ENCODE assay signal across 8 cellular contexts in the genomic region with DNA sequence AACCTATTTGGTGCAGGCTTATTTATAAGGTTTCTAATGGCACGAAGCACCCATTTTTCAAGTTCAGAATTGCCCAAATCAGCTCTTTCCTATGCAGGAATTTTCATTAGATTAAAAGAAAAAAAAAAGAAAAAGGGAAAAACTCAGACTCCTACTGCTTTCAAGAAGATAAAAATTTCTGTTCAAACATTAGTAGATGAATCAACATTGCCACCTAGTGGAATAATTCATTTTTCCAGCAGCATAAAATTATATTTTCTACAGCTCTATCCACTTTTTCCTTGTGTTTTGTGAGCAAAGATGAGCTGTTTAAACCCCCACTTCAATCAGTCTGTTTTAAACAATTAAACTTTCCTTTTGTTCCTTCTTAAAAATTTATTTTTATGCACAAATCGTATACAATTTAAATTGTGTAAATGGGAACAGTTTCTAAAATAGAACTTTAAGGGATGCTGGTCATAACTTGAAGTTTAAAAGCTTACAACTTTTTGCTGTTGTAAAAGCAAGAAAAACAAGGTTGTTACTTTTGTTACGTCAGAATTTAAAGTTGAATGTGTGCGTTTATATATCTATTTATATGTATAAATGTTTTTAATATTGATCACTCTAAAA.
DNase-seq lines count a peak whose midpoint lies in the region; ATAC-seq, FAIRE-seq and TF ChIP-seq lines count a peak whose summit lies in the region.
"Had no signal": no experiment of that assay in that cellular context is flagged by ENCODE, and none has a peak within 500 bp of the region (broad histone marks: within the 10 kb centered on the region; RNA-seq: fewer than 3 reads in every experiment).

No MANE protein-coding gene starts in this region.

- 1% methylated on average over 4 of the region's 4 CpGs for WGBS in HepG2 (ENCODE audit: low lambda C conversion rate)
- 32 to 41% methylated on average over 4 of the region's 4 CpGs for WGBS in sigmoid colon, 2 donors

- H3K36me3 ChIP-seq in Loucy (ENCODE audit: insufficient read depth, low read length) (no peaks in the 10 kb centered on the region), HepG2 (replicated peaks in 1 of 2; ENCODE audit: control insufficient read depth in 1 of 2, insufficient read depth in 2 of 2, low read length in 2 of 2) (no peaks in the 10 kb centered on the region), sigmoid colon (no peaks in the 10 kb centered on the region)

- no peak for ATAC-seq in HepG2
- no peak for ATAC-seq in T-helper 17 cell

- H3K27me3 ChIP-seq in Loucy (ENCODE audit: insufficient read depth, low read length, poor library complexity, severe bottlenecking) (no peaks in the 10 kb centered on the region), HepG2 (ENCODE audit: control insufficient read depth in 1 of 2, insufficient read depth in 2 of 2, low read length in 2 of 2) (no peaks in the 10 kb centered on the region), sigmoid colon (no peaks in the 10 kb centered on the region)

- H3K9ac ChIP-seq in Loucy (ENCODE audit: low read depth, low read length, poor library complexity, severe bottlenecking) (no peak overlapping the region), HepG2 (ENCODE audit: insufficient read depth, low read depth, low read length) (no peak overlapping the region)

- no peaks in the 10 kb centered on the region for H3K4me1 Mint-ChIP-seq in T-helper 17 cell

- in situ Hi-C loops in HepG2 (cut with HindIII; ENCODE audit: extremely low pct_ligation_motif_present, low pct_unique_long_range_greater_than_20kb) = no loop called here

- H3K4me2 ChIP-seq in Loucy (ENCODE audit: low read depth, low read length, poor library complexity, severe bottlenecking) (no peak overlapping the region), HepG2 (ENCODE audit: low read depth, low read length) (no peak overlapping the region)

- TF ChIP-seq EP300 in HepG2 (IDR thresholded peaks at IDR 0.05; ENCODE audit: low read depth in 2 of 2, low read length in 2 of 2) = no peak
- TF ChIP-seq EP300 in HepG2 (CRISPR knock-in tag; IDR thresholded peaks at IDR 0.05; ENCODE audit: borderline replicate concordance) = no peak
- TF ChIP-seq EP300 in sigmoid colon (IDR thresholded peaks at IDR 0.05) = no peak

- TF ChIP-seq POLR2A in HepG2 (IDR thresholded peaks at IDR 0.05; ENCODE audit: insufficient read depth in 1 of 2, low read depth in 2 of 2, low read length in 2 of 2) (no peak), sigmoid colon (IDR thresholded peaks at IDR 0.05) (no peak)

- TF ChIP-seq CTCF in GM12864 (IDR thresholded peaks at IDR 0.05; ENCODE audit: low read depth, low read length, missing control alignments) (peak; percentile 39), Loucy (conservative IDR thresholded peaks at IDR 0.05; ENCODE audit: low read length) (peak; percentile 78), HepG2 (CRISPR knock-in tag; IDR thresholded peaks at IDR 0.05) (peak; percentile 40), sigmoid colon (IDR thresholded peaks at IDR 0.05) (peak in 1 of 4 experiments; percentile 48)

- no peak for TF ChIP-seq RAD21 in HepG2 (CRISPR knock-in tag; IDR thresholded peaks at IDR 0.05)

- H3K36me3 Mint-ChIP-seq in T-helper 17 cell (ENCODE audit: low read depth) = no peaks in the 10 kb centered on the region

- intact Hi-C loops in HepG2 (cut with micrococcal nuclease; ENCODE audit: unreplicated experiment) = loop anchor here (10.0 kb wide), 1 partner anchor 980 kb away; no protein-coding TSS in a partner anchor
- intact Hi-C loops in sigmoid colon (cut with DNase I) = no loop called here

- DNase-seq in GM12864 (ENCODE audit: low read depth) (no peak), HepG2 (ENCODE audit: low spot score) (peak; percentile 7), T-helper 17 cell (no peak), sigmoid colon (no peak), DMS153 (lab: John Stamatoyannopoulos, UW) (no peak)

- H3K27ac ChIP-seq in angular gyrus (ENCODE audit: low read depth, low read length) (peak overlapping the region; percentile 40), HepG2 (ENCODE audit: extremely low read length, insufficient read depth, low read length) (no peak overlapping the region), sigmoid colon (no peak overlapping the region)

- H3F3A ChIP-seq in Loucy (ENCODE audit: low read depth) = no peaks in the 10 kb centered on the region

- H3K27ac Mint-ChIP-seq in T-helper 17 cell = no peak overlapping the region
- H3K27ac Mint-ChIP-seq: T-helper 1 cell treated with Interleukin-12 subunit alpha and Interleukin-12 subunit beta and Interleukin-4 antibody, amounts not matched to agents 30 μg/mL and 1 μg/mL, for 36 hours had no signal

- no peak for FAIRE-seq in HepG2 (lab: Jason Lieb, UNC)

- H3K4me1 ChIP-seq in Loucy (ENCODE audit: insufficient read depth, low read length, poor library complexity, severe bottlenecking) (no peaks in the 10 kb centered on the region), HepG2 (ENCODE audit: insufficient read depth, low read length) (no peaks in the 10 kb centered on the region), sigmoid colon (no peaks in the 10 kb centered on the region)

- H4K20me1 ChIP-seq in Loucy (ENCODE audit: insufficient read depth, low read length, poor library complexity, severe bottlenecking) (no peaks in the 10 kb centered on the region), HepG2 (ENCODE audit: insufficient read depth, low read length) (no peaks in the 10 kb centered on the region)

- no peak overlapping the region for H3K4me3 ChIP-seq in GM12864 (ENCODE audit: low read depth, low read length)
- no peak overlapping the region for H3K4me3 ChIP-seq in Loucy (ENCODE audit: low read length, poor library complexity, severe bottlenecking)
- no peak overlapping the region for H3K4me3 ChIP-seq in HepG2 (replicated peaks in 1 of 3; ENCODE audit: insufficient read depth in 1 of 3, low read depth in 2 of 3, low read length in 3 of 3)
- H3K4me3 ChIP-seq in sigmoid colon = no peak overlapping the region

- H3K79me2 ChIP-seq in Loucy (ENCODE audit: insufficient read depth, low read length) (no peaks in the 10 kb centered on the region), HepG2 (ENCODE audit: insufficient read depth, low read length) (no peaks in the 10 kb centered on the region)

- no peak overlapping the region for H3K4me3 Mint-ChIP-seq in T-helper 17 cell
- H3K4me3 Mint-ChIP-seq: T-helper 1 cell treated with Interleukin-12 subunit alpha and Interleukin-12 subunit beta and Interleukin-4 antibody, amounts not matched to agents 30 μg/mL and 1 μg/mL, for 36 hours had no signal

- H3K9me2 ChIP-seq in Loucy (replicated peaks; ENCODE audit: low read depth, low read length) = no peaks in the 10 kb centered on the region

- H3K27me3 Mint-ChIP-seq in T-helper 17 cell = peaks cover 26% of the 10 kb centered on the region

- H3K9me3 ChIP-seq in Loucy (ENCODE audit: insufficient read depth, low read depth, low read length) (no peaks in the 10 kb centered on the region), HepG2 (ENCODE audit: low read length) (no peaks in the 10 kb centered on the region), T-helper 17 cell (ENCODE audit: control insufficient read depth, low read length, poor library complexity, severe bottlenecking) (no peaks in the 10 kb centered on the region), sigmoid colon (no peaks in the 10 kb centered on the region)

- 0 out of 2 replicates have a peak overlapping the region, but pooled peaks have one; percentile 3 for H2AFZ ChIP-seq in Loucy (ENCODE audit: low read length)
- no peak overlapping the region for H2AFZ ChIP-seq in HepG2 (ENCODE audit: low read length)

- BruUV-seq in HepG2 (replicated peaks; lab: Mats Ljungman, UMichigan) = no TSS peak

- CTCF ChIA-PET in HepG2 (lab: Yijun Ruan, JAX; ENCODE audit: low intra/inter-chr PET ratio, low total read pairs) = no interaction called here

- POLR2A ChIA-PET in HepG2 (lab: Yijun Ruan, JAX) = no interaction called here

TF ChIP-seq in HepG2, 621 proteins besides CTCF, POLR2A, EP300 and RAD21 (continues in another document):
- 0 out of 2 replicates have a peak, but pooled peaks have one; percentile 3 for TF ChIP-seq SMC3 (IDR thresholded peaks at IDR 0.05; ENCODE audit: low read length)
- TF ChIP-seq ZNF768 (CRISPR knock-in tag; IDR thresholded peaks at IDR 0.05) = no peak
- no peak for TF ChIP-seq SNAPC5 (CRISPR knock-in tag; IDR thresholded peaks at IDR 0.05; ENCODE audit: borderline replicate concordance)
- TF ChIP-seq NCOA5 (CRISPR knock-in tag; IDR thresholded peaks at IDR 0.05) = no peak
- TF ChIP-seq ZNF816 (CRISPR knock-in tag; IDR thresholded peaks at IDR 0.05; ENCODE audit: borderline replicate concordance) = no peak
- TF ChIP-seq NFKB2 (CRISPR knock-in tag; IDR thresholded peaks at IDR 0.05; ENCODE audit: borderline replicate concordance) = no peak
- no peak for TF ChIP-seq CENPX (CRISPR knock-in tag; IDR thresholded peaks at IDR 0.05)
- no peak for TF ChIP-seq IKZF5 (CRISPR knock-in tag; IDR thresholded peaks at IDR 0.05)
- TF ChIP-seq STAG1 (CRISPR knock-in tag; IDR thresholded peaks at IDR 0.05) = peak; percentile 67
- no peak for TF ChIP-seq ZNF234 (CRISPR knock-in tag; conservative IDR thresholded peaks at IDR 0.05)
